12 cellular contexts compared by ENCODE assay signal in the genomic region with DNA sequence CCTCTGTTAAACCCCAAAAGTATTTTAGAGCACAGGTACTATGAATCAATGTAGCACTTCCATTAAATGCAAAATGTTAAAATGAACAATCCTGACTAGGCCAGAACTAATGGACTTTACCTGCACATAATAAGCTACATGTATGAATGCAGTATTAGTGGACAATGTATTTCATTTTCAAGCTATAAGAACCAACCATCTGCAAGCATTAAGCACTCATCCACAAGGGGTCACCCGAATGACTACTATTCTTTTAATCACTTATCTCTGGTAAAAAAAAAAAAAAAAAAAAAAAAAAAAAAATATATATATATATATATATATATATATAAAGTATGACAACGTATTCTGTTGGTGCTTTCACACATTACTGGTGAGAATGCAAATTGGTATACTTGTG. TPM values are rescaled to one million over a fixed set of nuclear protein-coding genes. Genes with fewer than 3 reads are reported as not detected.
DNase-seq lines count a peak whose midpoint lies in the region; ATAC-seq and TF ChIP-seq lines count a peak whose summit lies in the region.
"Had no signal": no experiment of that assay in that cellular context is flagged by ENCODE, and none has a peak within 500 bp of the region (broad histone marks: within the 10 kb centered on the region; RNA-seq: fewer than 3 reads in every experiment).

No MANE protein-coding gene starts in this region.

- no peaks in the 10 kb centered on the region for H3K36me3 ChIP-seq in IMR-90 (ENCODE audit: control insufficient read depth, insufficient read depth, low read length)
- no peaks in the 10 kb centered on the region for H3K36me3 ChIP-seq in mesendoderm (ENCODE audit: control insufficient read depth, insufficient read depth, low read length)

- peaks cover 8% of the 10 kb centered on the region for H3K36me3 Mint-ChIP-seq in activated T-cell treated with anti-CD3 and anti-CD28 coated beads, Interleukin-2, amount 50 U/mL, for 24 hours (ENCODE audit: low read depth)
- H3K36me3 Mint-ChIP-seq in activated T-cell treated with anti-CD3 and anti-CD28 coated beads, Interleukin-2, amount 50 U/mL, for 4 hours (ENCODE audit: insufficient read depth) = peaks cover 5% of the 10 kb centered on the region

- no peak overlapping the region for H3K9ac ChIP-seq in IMR-90 (ENCODE audit: low read depth, low read length)
- no peak overlapping the region for H3K9ac ChIP-seq in mesendoderm (ENCODE audit: low read length)

- DNase-seq in activated T-cell treated with anti-CD3 and anti-CD28 coated beads, Interleukin-2, amount 50 U/mL, for 24 hours = no peak
- DNase-seq in activated T-cell treated with anti-CD3 and anti-CD28 coated beads, Interleukin-2, amount 50 U/mL, for 4 hours = no peak
- peak; percentile 48 for DNase-seq in IMR-90
- peak; percentile 37 for DNase-seq in amniotic epithelial cell (ENCODE audit: low read depth)
- peak; percentile 21 for DNase-seq in mesendoderm
- no peak for DNase-seq in anterior cingulate cortex (lab: John Stamatoyannopoulos, UW)
- no peak for DNase-seq in NCI-H1436 (lab: John Stamatoyannopoulos, UW)
- DNase-seq: left colon, NCI-H446 treated with DMSO at 0.1 percent for 48 hours had no signal

- no TSS peak for BruUV-seq in IMR-90 (replicated peaks; lab: Mats Ljungman, UMichigan)

- H4K91ac ChIP-seq in IMR-90 (ENCODE audit: insufficient read depth, low read depth, low read length) = no peak overlapping the region

- CTCF ChIA-PET in IMR-90 (lab: Yijun Ruan, JAX) = interaction anchor here (0.6 to 1.0 kb wide), 2 partner anchors 44 to 174 kb away, joined by 3 read pairs; no protein-coding TSS in a partner anchor

- no peak overlapping the region for H3K4ac ChIP-seq in IMR-90 (ENCODE audit: low read depth, low read length)
- no peak overlapping the region for H3K4ac ChIP-seq in mesendoderm (ENCODE audit: low read depth, low read length)

- H3K27ac Mint-ChIP-seq in activated T-cell treated with anti-CD3 and anti-CD28 coated beads, Interleukin-2, amount 50 U/mL, for 24 hours = peak overlapping the region; percentile 73
- H3K27ac Mint-ChIP-seq: progenitor cell of endocrine pancreas had no signal

- H2AK9ac ChIP-seq in IMR-90 (replicated peaks; ENCODE audit: low read depth, low read length, poor library complexity) = no peak overlapping the region

- H3K4me1 Mint-ChIP-seq in activated T-cell treated with anti-CD3 and anti-CD28 coated beads, Interleukin-2, amount 50 U/mL, for 24 hours (ENCODE audit: low read depth) = peaks cover 73% of the 10 kb centered on the region
- peaks cover 75% of the 10 kb centered on the region for H3K4me1 Mint-ChIP-seq in activated T-cell treated with anti-CD3 and anti-CD28 coated beads, Interleukin-2, amount 50 U/mL, for 4 hours (ENCODE audit: low read depth)

- no peak overlapping the region for H3K14ac ChIP-seq in IMR-90 (replicated peaks; ENCODE audit: low read depth, low read length)

- no peaks in the 10 kb centered on the region for H3K9me3 ChIP-seq in IMR-90 (ENCODE audit: control insufficient read depth, insufficient read depth, low read length)

- H3K4me3 Mint-ChIP-seq in activated T-cell treated with anti-CD3 and anti-CD28 coated beads, Interleukin-2, amount 50 U/mL, for 24 hours = no peak overlapping the region
- H3K4me3 Mint-ChIP-seq in activated T-cell treated with anti-CD3 and anti-CD28 coated beads, Interleukin-2, amount 50 U/mL, for 4 hours = no peak overlapping the region

- TF ChIP-seq POLR2A in IMR-90 (IDR thresholded peaks at IDR 0.05; ENCODE audit: low read depth, low read length) = no peak

- H4K5ac ChIP-seq in IMR-90 (ENCODE audit: low read depth, low read length) (no peak overlapping the region), mesendoderm (ENCODE audit: low read length) (no peak overlapping the region)

- in situ Hi-C loops in IMR-90 (cut with MboI; ENCODE audit: low sequenced_read_pairs) = no loop called here

- no peak overlapping the region for H2AK5ac ChIP-seq in IMR-90 (ENCODE audit: low read depth, low read length)
- no peak overlapping the region for H2AK5ac ChIP-seq in mesendoderm (ENCODE audit: low read length)

- WGBS in IMR-90 (ENCODE audit: extremely low coverage in 2 of 2, insufficient read length in 1 of 2), 2 experiments = no CpG with 5 or more reads among the region's 2 CpGs
- WGBS in mesendoderm (ENCODE audit: extremely low coverage, insufficient coverage, low lambda C conversion rate) = no CpG with 5 or more reads among the region's 2 CpGs

- TF ChIP-seq CTCF in IMR-90 (conservative IDR thresholded peaks at IDR 0.05; ENCODE audit: low read depth, low read length) = peak; percentile 35

- H2BK20ac ChIP-seq in IMR-90 (ENCODE audit: low read depth, low read length) = no peak overlapping the region

- no peaks in the 10 kb centered on the region for H3K4me1 ChIP-seq in IMR-90 (ENCODE audit: control insufficient read depth, insufficient read depth, low read length)
- no peaks in the 10 kb centered on the region for H3K4me1 ChIP-seq in mesendoderm (ENCODE audit: control insufficient read depth, low read depth, low read length)

- peaks cover 54% of the 10 kb centered on the region for H4K20me1 ChIP-seq in IMR-90 (ENCODE audit: insufficient read depth, low read length)

- no peak overlapping the region for H3K4me2 ChIP-seq in IMR-90 (ENCODE audit: low read depth, low read length)
- H3K4me2 ChIP-seq in mesendoderm (ENCODE audit: low read length) = no peak overlapping the region

- dilution Hi-C loops in IMR-90 (cut with HindIII; ENCODE audit: low sequenced_read_pairs, unreplicated experiment) = no loop called here

- no peaks in the 10 kb centered on the region for H3K27me3 Mint-ChIP-seq in activated T-cell treated with anti-CD3 and anti-CD28 coated beads, Interleukin-2, amount 50 U/mL, for 24 hours
- no peaks in the 10 kb centered on the region for H3K27me3 Mint-ChIP-seq in activated T-cell treated with anti-CD3 and anti-CD28 coated beads, Interleukin-2, amount 50 U/mL, for 4 hours (ENCODE audit: low read depth)
- H3K27me3 Mint-ChIP-seq: progenitor cell of endocrine pancreas had no signal

- H2BK120ac ChIP-seq in IMR-90 (ENCODE audit: low read depth, low read length) (no peak overlapping the region), mesendoderm (ENCODE audit: low read depth, low read length) (no peak overlapping the region)

- H3K79me1 ChIP-seq in IMR-90 (ENCODE audit: low read depth in 1 of 2, low read length in 2 of 2) (peaks cover 32 to 58% of the 10 kb centered on the region in 2 experiments), mesendoderm (ENCODE audit: low read length) (peaks cover 2% of the 10 kb centered on the region)

- no peak overlapping the region for H2BK5ac ChIP-seq in IMR-90 (ENCODE audit: low read depth, low read length, poor library complexity, severe bottlenecking)
- no peak overlapping the region for H2BK5ac ChIP-seq in mesendoderm (ENCODE audit: low read length)

- no peaks in the 10 kb centered on the region; the same call in 1 of the 2 replicates for H3K9me1 ChIP-seq in IMR-90 (ENCODE audit: insufficient read depth, low read length)

- H3K4me3 ChIP-seq in IMR-90 (ENCODE audit: insufficient read depth, low read depth, low read length) (no peak overlapping the region), mesendoderm (ENCODE audit: low read length) (no peak overlapping the region)

- H2BK15ac ChIP-seq in IMR-90 (ENCODE audit: low read depth, low read length) = no peak overlapping the region
- no peak overlapping the region for H2BK15ac ChIP-seq in mesendoderm (replicated peaks; ENCODE audit: low read depth)

- peaks cover 14% of the 10 kb centered on the region for H3K79me2 ChIP-seq in mesendoderm (ENCODE audit: control insufficient read depth, insufficient read depth, low read length)

- no peaks in the 10 kb centered on the region for H3K27me3 ChIP-seq in IMR-90 (ENCODE audit: control insufficient read depth, insufficient read depth, low read length)
- no peaks in the 10 kb centered on the region for H3K27me3 ChIP-seq in mesendoderm (ENCODE audit: insufficient read depth, low read length, poor library complexity)

- POLR2A ChIA-PET in IMR-90 (lab: Charles Lee; ENCODE audit: unreplicated experiment) = no interaction called here

- intact Hi-C loops in IMR-90 (cut with micrococcal nuclease) = loop anchor here (1.0 kb wide), 2 partner anchors 9 to 241 kb away; no protein-coding TSS in a partner anchor

- no peak overlapping the region for H3K23ac ChIP-seq in IMR-90 (ENCODE audit: low read depth, low read length)
- H3K23ac ChIP-seq in mesendoderm (ENCODE audit: low read length) = no peak overlapping the region

- no peak overlapping the region for H3K27ac ChIP-seq in IMR-90 (ENCODE audit: insufficient read depth, low read length)
- no peak overlapping the region for H3K27ac ChIP-seq in mesendoderm (ENCODE audit: low read depth, low read length)

- no peak overlapping the region for H2AFZ ChIP-seq in IMR-90 (replicated peaks; ENCODE audit: low read length, poor library complexity)

- no peak for ATAC-seq in activated T-cell treated with anti-CD3 and anti-CD28 coated beads, Interleukin-2, amount 50 U/mL, for 4 hours
- ATAC-seq in IMR-90 (ENCODE audit: low read depth) (no peak), HG03520 (IDR thresholded peaks at IDR 0.05; ENCODE audit: unreplicated experiment) (no peak)
- ATAC-seq: left colon had no signal

- no peaks in the 10 kb centered on the region for H3K9me3 Mint-ChIP-seq in activated T-cell treated with anti-CD3 and anti-CD28 coated beads, Interleukin-2, amount 50 U/mL, for 24 hours
- no peaks in the 10 kb centered on the region for H3K9me3 Mint-ChIP-seq in activated T-cell treated with anti-CD3 and anti-CD28 coated beads, Interleukin-2, amount 50 U/mL, for 4 hours
- H3K9me3 Mint-ChIP-seq: CD8-positive, alpha-beta memory T cell had no signal

- peak; percentile 45; the same call in 1 of the 2 replicates for TF ChIP-seq RAD21 in IMR-90 (IDR thresholded peaks at IDR 0.05; ENCODE audit: low read length)

- no peak overlapping the region for H3K18ac ChIP-seq in IMR-90 (ENCODE audit: low read depth, low read length)
- H3K18ac ChIP-seq in mesendoderm (ENCODE audit: low read length) = no peak overlapping the region

- no peak overlapping the region for H3K56ac ChIP-seq in IMR-90 (ENCODE audit: extremely low read depth, insufficient read depth, low read length)
- H3K56ac ChIP-seq in mesendoderm (ENCODE audit: low read length) = no peak overlapping the region

- H4K8ac ChIP-seq in IMR-90 (ENCODE audit: low read depth in 2 of 2, low read length in 2 of 2) (no peak overlapping the region), mesendoderm (ENCODE audit: low read depth, low read length) (no peak overlapping the region)

TF ChIP-seq in IMR-90, 13 proteins besides CTCF, POLR2A, EP300 and RAD21 (continues in another document):
- TF ChIP-seq SMC3 (IDR thresholded peaks at IDR 0.05; ENCODE audit: low read depth, low read length) = peak; percentile 36; the same call in 1 of the 2 replicates

RNA-seq across cellular contexts. Expression of a gene that starts 7.2 kb away (rescaled TPM):
- 10 to 100 TPM; 38.7 to 47.2 (median 42.5) TPM for total RNA-seq in activated T-cell treated with anti-CD3 and anti-CD28 coated beads, Interleukin-2, amount 50 U/mL, for 4 hours
- 98.0 and 109 TPM in 2 replicates for total RNA-seq in IMR-90 (2012; rRNA removed)
- 22.0 and 28.6 TPM in 2 replicates for polyA plus RNA-seq in IMR-90 (2012; rRNA removed)
- 13.6 and 14.5 TPM in 2 replicates for polyA plus RNA-seq in IMR-90 (2012; cell fraction: cytosol; rRNA removed)
- polyA plus RNA-seq in IMR-90 (2012; cell fraction: nucleus; rRNA removed; ENCODE audit: low replicate concordance) = 24.4 and 30.1 TPM in 2 replicates
- polyA plus RNA-seq in mesendoderm (2013, experiment 1 of 2) = 8.7 TPM
- 9.7 TPM for polyA plus RNA-seq in mesendoderm (2013, experiment 2 of 2)

Comparison
In these comparisons a context has a peak if more than half of its experiments do, and no peak if none do; other contexts are left out.
1. DNase-seq: peak in IMR-90 (single experiment), amniotic epithelial cell (single experiment) and mesendoderm (single experiment); none in activated T-cell treated with anti-CD3 and anti-CD28 coated beads, Interleukin-2, amount 50 U/mL, for 24 hours (single experiment), activated T-cell treated with anti-CD3 and anti-CD28 coated beads, Interleukin-2, amount 50 U/mL, for 4 hours (single experiment), anterior cingulate cortex (0 of 58) and NCI-H1436 (single experiment).